8 cellular contexts compared by ENCODE assay signal in the genomic region with DNA sequence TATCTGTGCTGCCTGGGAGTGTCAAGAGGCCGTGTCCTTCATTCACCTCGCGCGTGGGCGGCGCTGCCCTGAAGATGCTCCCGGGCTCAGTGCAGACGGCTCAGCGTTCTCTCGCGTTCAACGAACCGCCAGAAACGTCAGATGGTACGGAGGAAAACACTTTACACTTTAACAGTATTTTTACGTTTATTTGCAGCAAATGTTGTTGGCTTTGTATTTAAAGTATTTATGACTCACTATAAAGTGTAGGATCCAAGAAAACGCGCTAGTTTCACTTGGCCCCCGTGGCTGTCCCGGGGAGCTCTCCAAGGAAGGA. TPM values are rescaled to one million over a fixed set of nuclear protein-coding genes. Genes with fewer than 3 reads are reported as not detected.
DNase-seq lines count a peak whose midpoint lies in the region; ATAC-seq and TF ChIP-seq lines count a peak whose summit lies in the region.

No MANE protein-coding gene starts in this region.

- ATAC-seq in GM19324 (IDR thresholded peaks at IDR 0.05; ENCODE audit: low FRiP score, unreplicated experiment): peak; percentile 22
- peak; percentile 47 for ATAC-seq in effector memory CD8-positive, alpha-beta T cell (replicated peaks)
- ATAC-seq in naive thymus-derived CD8-positive, alpha-beta T cell: peak; percentile 46 to 62
- peak; percentile 43 to 48 for ATAC-seq in stimulated activated naive B cell treated with anti-CD40 and anti-IgM and Interleukin-4, amounts not matched to agents 10 μg/mL and 1 μg/mL and 100 μg/mL, for 72 hours (replicated peaks)

- no peak overlapping the region for H3K4me3 Mint-ChIP-seq in effector memory CD8-positive, alpha-beta T cell
- H3K4me3 Mint-ChIP-seq in naive thymus-derived CD8-positive, alpha-beta T cell: no peak overlapping the region
- no peak overlapping the region for H3K4me3 Mint-ChIP-seq in stimulated activated naive B cell treated with anti-CD40 and anti-IgM and Interleukin-4, amounts not matched to agents 10 μg/mL and 1 μg/mL and 100 μg/mL, for 72 hours

- no peak overlapping the region for H3K27ac Mint-ChIP-seq in effector memory CD8-positive, alpha-beta T cell
- H3K27ac Mint-ChIP-seq in naive thymus-derived CD8-positive, alpha-beta T cell: no peak overlapping the region
- H3K27ac Mint-ChIP-seq in stimulated activated naive B cell treated with anti-CD40 and anti-IgM and Interleukin-4, amounts not matched to agents 10 μg/mL and 1 μg/mL and 100 μg/mL, for 72 hours: no peak overlapping the region

- 0 out of 2 replicates have a peak, but pooled peaks have one; percentile 5 for TF ChIP-seq CTCF in 22Rv1 (IDR thresholded peaks at IDR 0.05)

- H3K27ac ChIP-seq in 22Rv1: no peak overlapping the region

- POLR2A ChIA-PET in naive thymus-derived CD8-positive, alpha-beta T cell (lab: Charles Lee): interaction anchor here (0.8 to 5.8 kb wide), 22 partner anchors 12 to 380 kb away, joined by 3 to 120 read pairs (median 6); no protein-coding TSS in a partner anchor

- peaks cover 16 to 18% of the 10 kb centered on the region in 2 donors for H3K4me1 Mint-ChIP-seq in effector memory CD8-positive, alpha-beta T cell (ENCODE audit: low read depth in 2 of 2)
- peaks cover 13 to 31% (median 21%) of the 10 kb centered on the region in 4 donors for H3K4me1 Mint-ChIP-seq in naive thymus-derived CD8-positive, alpha-beta T cell
- peaks cover 20 to 23% of the 10 kb centered on the region in 2 donors for H3K4me1 Mint-ChIP-seq in stimulated activated naive B cell treated with anti-CD40 and anti-IgM and Interleukin-4, amounts not matched to agents 10 μg/mL and 1 μg/mL and 100 μg/mL, for 72 hours

- peaks cover 25% of the 10 kb centered on the region for H3K36me3 Mint-ChIP-seq in effector memory CD8-positive, alpha-beta T cell (ENCODE audit: insufficient read depth)
- peaks cover 27 to 47% (median 47%) of the 10 kb centered on the region in 3 donors for H3K36me3 Mint-ChIP-seq in naive thymus-derived CD8-positive, alpha-beta T cell
- peaks cover 31 to 50% of the 10 kb centered on the region in 2 donors for H3K36me3 Mint-ChIP-seq in stimulated activated naive B cell treated with anti-CD40 and anti-IgM and Interleukin-4, amounts not matched to agents 10 μg/mL and 1 μg/mL and 100 μg/mL, for 72 hours

- no peaks in the 10 kb centered on the region for H3K27me3 Mint-ChIP-seq in effector memory CD8-positive, alpha-beta T cell
- H3K27me3 Mint-ChIP-seq in naive thymus-derived CD8-positive, alpha-beta T cell: no peaks in the 10 kb centered on the region
- H3K27me3 Mint-ChIP-seq in stimulated activated naive B cell treated with anti-CD40 and anti-IgM and Interleukin-4, amounts not matched to agents 10 μg/mL and 1 μg/mL and 100 μg/mL, for 72 hours: no peaks in the 10 kb centered on the region

- H3K9me3 Mint-ChIP-seq in effector memory CD8-positive, alpha-beta T cell: no peaks in the 10 kb centered on the region
- peaks cover 0 to 28% (median 17%) of the 10 kb centered on the region in 9 donors for H3K9me3 Mint-ChIP-seq in naive thymus-derived CD8-positive, alpha-beta T cell
- H3K9me3 Mint-ChIP-seq in stimulated activated naive B cell treated with anti-CD40 and anti-IgM and Interleukin-4, amounts not matched to agents 10 μg/mL and 1 μg/mL and 100 μg/mL, for 72 hours: no peaks in the 10 kb centered on the region

- DNase-seq in NCI-H2171 (lab: John Stamatoyannopoulos, UW): peak; percentile 25
- peak; percentile 38 to 44 for DNase-seq in activated CD8-positive, alpha-beta memory T cell treated with anti-CD3 and anti-CD28 coated beads for 1 hour (ENCODE audit: extremely low read depth in 1 of 2, low read depth in 1 of 2)
- peak in 2 of 3 experiments; percentile 51 to 57 for DNase-seq in effector memory CD8-positive, alpha-beta T cell
- DNase-seq in naive thymus-derived CD8-positive, alpha-beta T cell: peak in 9 of 10 donors; percentile 49 to 87 (median 79)
- peak; percentile 51 for DNase-seq in stimulated activated naive B cell treated with anti-CD40 and anti-IgM and Interleukin-4, amounts not matched to agents 10 μg/mL and 1 μg/mL and 100 μg/mL, for 72 hours
- DNase-seq in NCI-H146 treated with DMSO at 0.1 percent for 48 hours (lab: John Stamatoyannopoulos, UW; ENCODE audit: unreplicated experiment): no peak

RNA-seq across cellular contexts. Expression of a gene that starts 0.5 kb away (rescaled TPM):
- total RNA-seq in naive thymus-derived CD8-positive, alpha-beta T cell: 10 to 100 TPM; 78.0 to 78.4 TPM
- polyA plus RNA-seq in naive thymus-derived CD8-positive, alpha-beta T cell: 10 to 100 TPM; 45.7 to 89.4 (median 62.8) TPM
